Comparison of ENCODE assay signal across 9 cellular contexts in genomic region chr19:41325640-41325946, GRCh38. TPM values are rescaled to one million over a fixed set of nuclear protein-coding genes. Genes with fewer than 3 reads are reported as not detected.
DNase-seq lines count a peak whose midpoint lies in the region; ATAC-seq, FAIRE-seq and TF ChIP-seq lines count a peak whose summit lies in the region.
"Had no signal": no experiment of that assay in that cellular context is flagged by ENCODE, and none has a peak within 500 bp of the region (broad histone marks: within the 10 kb centered on the region; RNA-seq: fewer than 3 reads in every experiment).

No MANE protein-coding gene starts in this region.

- H4K91ac ChIP-seq in IMR-90 (ENCODE audit: insufficient read depth, low read depth, low read length) = peak overlapping the region; percentile 94

- peak overlapping the region; percentile 99 for H3K4ac ChIP-seq in IMR-90 (ENCODE audit: low read depth, low read length)

- no peaks in the 10 kb centered on the region for H3K27me3 Mint-ChIP-seq in stimulated activated naive B cell treated with anti-CD40 and anti-IgM and Interleukin-4, amounts not matched to agents 10 μg/mL and 1 μg/mL and 100 μg/mL, for 72 hours

- H3K4me2 ChIP-seq in IMR-90 (ENCODE audit: low read depth, low read length) (peak overlapping the region; percentile 56; the same call in 1 of the 2 replicates), K562 (ENCODE audit: insufficient read depth, low read length) (peak overlapping the region; percentile 74)

- DNase-seq in IMR-90 (no peak), K562 (ENCODE audit: extremely low read depth in 1 of 4, low spot score in 3 of 4) (no peak), right lobe of liver (no peak), NOMO-1 treated with dmso at 0.1 percent for 144 hours (lab: John Stamatoyannopoulos, UW; ENCODE audit: unreplicated experiment) (no peak), NCI-H1436 treated with DMSO at 0.1 percent for 48 hours (lab: John Stamatoyannopoulos, UW) (no peak)
- DNase-seq in stimulated activated naive B cell treated with anti-CD40 and anti-IgM and Interleukin-4, amounts not matched to agents 10 μg/mL and 1 μg/mL and 100 μg/mL, for 72 hours = no peak
- no peak for DNase-seq in activated naive CD4-positive, alpha-beta T cell (lab: John Stamatoyannopoulos, UW)
- DNase-seq: activated CD4-positive, alpha-beta T cell treated with anti-CD3 and anti-CD28 coated beads for 48 hours had no signal

- BruUV-seq in IMR-90 (replicated peaks; lab: Mats Ljungman, UMichigan) (no TSS peak), K562 (replicated peaks; lab: Mats Ljungman, UMichigan) (no TSS peak)

- H3K9ac ChIP-seq in IMR-90 (ENCODE audit: low read depth, low read length) (peak overlapping the region; percentile 73), K562 (ENCODE audit: insufficient read depth in 1 of 2, low read depth in 2 of 2, low read length in 2 of 2) (peak overlapping the region in 1 of 2 experiments; percentile 81; a peak in 3 of 4 replicates)

- POLR2A ChIA-PET in IMR-90 (lab: Charles Lee; ENCODE audit: unreplicated experiment) (interaction anchor here (0.6 kb wide), 1 partner anchor 123 kb away, joined by 4 read pairs; no protein-coding TSS in a partner anchor), K562 (lab: Yijun Ruan, JAX) (interaction anchor here (0.6 to 1.4 kb wide), 4 partner anchors 9 to 573 kb away, joined by 3 to 9 read pairs (median 4); partner anchors contain the start of gene CCDC97)

- no peak for TF ChIP-seq EP300 in K562 (IDR thresholded peaks at IDR 0.05; ENCODE audit: low read length)

- peaks cover 25% of the 10 kb centered on the region for H3K36me3 ChIP-seq in IMR-90 (ENCODE audit: control insufficient read depth, insufficient read depth, low read length)
- peaks cover 74% of the 10 kb centered on the region for H3K36me3 ChIP-seq in K562 (ENCODE audit: control insufficient read depth, insufficient read depth, low read length)
- H3K36me3 ChIP-seq in right lobe of liver = no peaks in the 10 kb centered on the region

- H2AFZ ChIP-seq in IMR-90 (replicated peaks; ENCODE audit: low read length, poor library complexity) (peak overlapping the region; percentile 69), K562 (ENCODE audit: low read depth, low read length) (no peak overlapping the region)

- 0 out of 2 replicates have a peak overlapping the region, but pooled peaks have one; percentile 22 for H3K56ac ChIP-seq in IMR-90 (ENCODE audit: extremely low read depth, insufficient read depth, low read length)

- H4K8ac ChIP-seq in IMR-90 (ENCODE audit: low read depth in 2 of 2, low read length in 2 of 2) = peak overlapping the region; percentile 48 to 89; a peak in 2 of 4 replicates

- H3K27ac ChIP-seq in IMR-90 (ENCODE audit: insufficient read depth, low read length) = peak overlapping the region; percentile 96
- peak overlapping the region; percentile 95; the same call in 2 of the 3 replicates for H3K27ac ChIP-seq in K562 (ENCODE audit: extremely low read depth, low read depth, low read length)
- H3K27ac ChIP-seq in right lobe of liver = peak overlapping the region in 2 of 3 donors; percentile 8 to 59

- TF ChIP-seq CTCF in IMR-90 (conservative IDR thresholded peaks at IDR 0.05; ENCODE audit: low read depth, low read length) = no peak
- TF ChIP-seq CTCF in K562 (IDR thresholded peaks at IDR 0.05 in 2 of 3, conservative IDR thresholded peaks at IDR 0.05 in 1 of 3; ENCODE audit: insufficient read depth in 2 of 3, low read depth in 1 of 3, low read length in 3 of 3) = no peak
- TF ChIP-seq CTCF in right lobe of liver (IDR thresholded peaks at IDR 0.05) = no peak

- H3K4me1 ChIP-seq in IMR-90 (ENCODE audit: control insufficient read depth, insufficient read depth, low read length) (peaks cover 63% of the 10 kb centered on the region), K562 (replicated peaks in 1 of 2; ENCODE audit: control insufficient read depth in 2 of 2, insufficient read depth in 2 of 2, low read length in 2 of 2) (peaks cover 65 to 70% of the 10 kb centered on the region in 2 experiments), right lobe of liver (peaks cover 0 to 22% (median 5%) of the 10 kb centered on the region in 4 donors)

- no peaks in the 10 kb centered on the region for H3K9me3 ChIP-seq in IMR-90 (ENCODE audit: control insufficient read depth, insufficient read depth, low read length)
- no peaks in the 10 kb centered on the region for H3K9me3 ChIP-seq in K562 (replicated peaks; ENCODE audit: control insufficient read depth, insufficient read depth, low read depth, low read length)
- H3K9me3 ChIP-seq in right lobe of liver = no peaks in the 10 kb centered on the region

- no peak for FAIRE-seq in K562 (lab: Jason Lieb, UNC)

- H4K5ac ChIP-seq in IMR-90 (ENCODE audit: low read depth, low read length) = peak overlapping the region; percentile 90

- H2AK9ac ChIP-seq in IMR-90 (replicated peaks; ENCODE audit: low read depth, low read length, poor library complexity) = peak overlapping the region; percentile 95

- H2BK120ac ChIP-seq in IMR-90 (ENCODE audit: low read depth, low read length) = peak overlapping the region; percentile 99

- peaks cover 42% of the 10 kb centered on the region for H3K9me1 ChIP-seq in IMR-90 (ENCODE audit: insufficient read depth, low read length)
- peaks cover 9% of the 10 kb centered on the region for H3K9me1 ChIP-seq in K562 (ENCODE audit: control insufficient read depth, insufficient read depth, low read length)

- dilution Hi-C loops in IMR-90 (cut with HindIII; ENCODE audit: low sequenced_read_pairs, unreplicated experiment) = no loop called here

- peaks cover 60% of the 10 kb centered on the region for H4K20me1 ChIP-seq in IMR-90 (ENCODE audit: insufficient read depth, low read length)
- peaks cover 3% of the 10 kb centered on the region for H4K20me1 ChIP-seq in K562 (replicated peaks; ENCODE audit: control insufficient read depth, insufficient read depth, low read length)

- no peaks in the 10 kb centered on the region for H3K9me3 Mint-ChIP-seq in stimulated activated naive B cell treated with anti-CD40 and anti-IgM and Interleukin-4, amounts not matched to agents 10 μg/mL and 1 μg/mL and 100 μg/mL, for 72 hours

- H3K4me1 Mint-ChIP-seq in stimulated activated naive B cell treated with anti-CD40 and anti-IgM and Interleukin-4, amounts not matched to agents 10 μg/mL and 1 μg/mL and 100 μg/mL, for 72 hours = peaks cover 67 to 87% of the 10 kb centered on the region in 2 donors

- H3K4me3 ChIP-seq in IMR-90 (ENCODE audit: insufficient read depth, low read depth, low read length) = no peak overlapping the region
- H3K4me3 ChIP-seq in K562 = no peak overlapping the region
- H3K4me3 ChIP-seq in right lobe of liver = no peak overlapping the region

- CTCF ChIA-PET in IMR-90 (lab: Yijun Ruan, JAX) = no interaction called here
- CTCF ChIA-PET in K562 (lab: Yijun Ruan, JAX; ENCODE audit: low intra/inter-chr PET ratio) = no interaction called here

- peak overlapping the region; percentile 97 for H3K27ac Mint-ChIP-seq in stimulated activated naive B cell treated with anti-CD40 and anti-IgM and Interleukin-4, amounts not matched to agents 10 μg/mL and 1 μg/mL and 100 μg/mL, for 72 hours

- TF ChIP-seq RAD21 in IMR-90 (IDR thresholded peaks at IDR 0.05; ENCODE audit: low read length) (no peak), K562 (CRISPR knock-in tag; conservative IDR thresholded peaks at IDR 0.05 in 1 of 2, IDR thresholded peaks at IDR 0.05 in 1 of 2) (no peak)

- H2BK15ac ChIP-seq in IMR-90 (ENCODE audit: low read depth, low read length) = peak overlapping the region; percentile 18; the same call in 1 of the 3 replicates

- H3K23ac ChIP-seq in IMR-90 (ENCODE audit: low read depth, low read length) = peak overlapping the region; percentile 97

- H3K79me2 ChIP-seq in K562 (ENCODE audit: control insufficient read depth, insufficient read depth, low read length) = peaks cover 50% of the 10 kb centered on the region

- intact Hi-C loops in IMR-90 (cut with micrococcal nuclease) (no loop called here), K562 (cut with micrococcal nuclease) (loop anchor here (10.0 kb wide), 1 partner anchor 239 kb away; no protein-coding TSS in a partner anchor), right lobe of liver (cut with DNase I) (no loop called here)

- H3K14ac ChIP-seq in IMR-90 (replicated peaks; ENCODE audit: low read depth, low read length) = peak overlapping the region; percentile 97

- H3K4me3 Mint-ChIP-seq in stimulated activated naive B cell treated with anti-CD40 and anti-IgM and Interleukin-4, amounts not matched to agents 10 μg/mL and 1 μg/mL and 100 μg/mL, for 72 hours = peak overlapping the region; percentile 70 to 73

- no peaks in the 10 kb centered on the region for H3K27me3 ChIP-seq in IMR-90 (ENCODE audit: control insufficient read depth, insufficient read depth, low read length)
- no peaks in the 10 kb centered on the region for H3K27me3 ChIP-seq in K562 (ENCODE audit: control insufficient read depth in 2 of 2, insufficient read depth in 2 of 2, low read length in 2 of 2)
- H3K27me3 ChIP-seq in right lobe of liver = no peaks in the 10 kb centered on the region

- H2BK20ac ChIP-seq in IMR-90 (ENCODE audit: low read depth, low read length) = peak overlapping the region; percentile 89

- TF ChIP-seq POLR2A in IMR-90 (IDR thresholded peaks at IDR 0.05; ENCODE audit: low read depth, low read length) = no peak
- no peak for TF ChIP-seq POLR2A in K562 (conservative IDR thresholded peaks at IDR 0.05)
- TF ChIP-seq POLR2A in right lobe of liver (IDR thresholded peaks at IDR 0.05) = no peak

- in situ Hi-C loops in IMR-90 (cut with MboI; ENCODE audit: low sequenced_read_pairs) = no loop called here
- in situ Hi-C loops in K562 (cut with MboI) = no loop called here

- H3K18ac ChIP-seq in IMR-90 (ENCODE audit: low read depth, low read length) = peak overlapping the region; percentile 98

- peaks cover 42 to 69% of the 10 kb centered on the region in 2 donors for H3K36me3 Mint-ChIP-seq in stimulated activated naive B cell treated with anti-CD40 and anti-IgM and Interleukin-4, amounts not matched to agents 10 μg/mL and 1 μg/mL and 100 μg/mL, for 72 hours

- WGBS in IMR-90 (ENCODE audit: extremely low coverage in 2 of 2, insufficient read length in 1 of 2), 2 experiments = 0% methylated on average over 3 of the region's 10 CpGs; no CpG with 5 or more reads in 1 of the 2 experiments
- WGBS in K562 (ENCODE audit: insufficient coverage, low coverage, missing lambda C conversion rate) = 59% methylated on average over 9 of the region's 10 CpGs
- 5% methylated on average over 6 of the region's 10 CpGs for WGBS in right lobe of liver (ENCODE audit: insufficient coverage, low coverage, low lambda C conversion rate, missing lambda C conversion rate)

- ATAC-seq in IMR-90 (ENCODE audit: low read depth) (no peak), K562 (no peak), right lobe of liver (no peak), HG03095 (IDR thresholded peaks at IDR 0.05; ENCODE audit: unreplicated experiment) (no peak)
- ATAC-seq in stimulated activated naive B cell treated with anti-CD40 and anti-IgM and Interleukin-4, amounts not matched to agents 10 μg/mL and 1 μg/mL and 100 μg/mL, for 72 hours (replicated peaks) = no peak

- peaks cover 15 to 72% of the 10 kb centered on the region in 2 experiments for H3K79me1 ChIP-seq in IMR-90 (ENCODE audit: low read depth in 1 of 2, low read length in 2 of 2)

- peak overlapping the region; percentile 96 for H2BK5ac ChIP-seq in IMR-90 (ENCODE audit: low read depth, low read length, poor library complexity, severe bottlenecking)

- peak overlapping the region; percentile 100 for H2AK5ac ChIP-seq in IMR-90 (ENCODE audit: low read depth, low read length)

RNA-seq across cellular contexts. Expression of gene CCDC97, which starts 15.6 kb away (rescaled TPM):
- 4.1 and 5.8 TPM in 2 replicates for total RNA-seq in IMR-90 (2012; rRNA removed)
- 11.0 and 11.9 TPM in 2 replicates for polyA plus RNA-seq in IMR-90 (2012; rRNA removed)
- 8.9 and 11.5 TPM in 2 replicates for polyA plus RNA-seq in IMR-90 (2012; cell fraction: cytosol; rRNA removed)
- 14.3 and 15.7 TPM in 2 replicates for polyA plus RNA-seq in IMR-90 (2012; cell fraction: nucleus; rRNA removed; ENCODE audit: low replicate concordance)
- total RNA-seq in K562 (2011; cell fraction: chromatin; rRNA removed; ENCODE audit: low replicate concordance) = 9.7 and 23.9 TPM in 2 replicates
- total RNA-seq in K562 (2011; cell fraction: nucleolus; rRNA removed) = 14.2 and 16.3 TPM in 2 replicates
- 17.3 and 25.1 TPM in 2 replicates for total RNA-seq in K562 (2011; cell fraction: nucleoplasm; rRNA removed)
- 8.0 and 10.8 TPM in 2 replicates for total RNA-seq in K562 (2014; rRNA removed)
- 2.2 and 3.3 TPM in 2 replicates for total RNA-seq in K562 (2014; rRNA removed; fragmentation: Illumina TruSeq; extraction: Trizol)
- 5.5 and 7.0 TPM in 2 replicates for total RNA-seq in K562 (2015; rRNA removed; fragmentation: Illumina TruSeq; extraction: Trizol)
- total RNA-seq in K562 (2021) = 16.5 and 18.0 TPM in 2 replicates
- 3.6 and 5.0 TPM in 2 replicates for polyA plus RNA-seq in K562 (2011; rRNA removed)
- 6.2 and 8.2 TPM in 2 replicates for polyA plus RNA-seq in K562 (2011; cell fraction: cytosol; rRNA removed)
- polyA plus RNA-seq in K562 (2011; cell fraction: nucleus; rRNA removed) = 4.3 and 6.3 TPM in 2 replicates
- polyA plus RNA-seq in K562 (2012) = 10.0 and 27.9 TPM in 2 replicates
- 9.8 and 13.2 TPM in 2 replicates for polyA plus RNA-seq in K562 (2014; fragmentation: Illumina TruSeq; extraction: Trizol)
- polyA plus RNA-seq in K562 (2014; fragmentation: Nextera tagmentation; extraction: Ambion mirVana) = under 1 TPM; 0.60 to 0.79 TPM
- 8.8 and 11.3 TPM in 2 replicates for polyA plus RNA-seq in K562 (2014; rRNA removed)
- 3.7 and 4.4 TPM in 2 replicates for polyA minus RNA-seq in K562 (2011; rRNA and poly(A)+ RNA removed)
- polyA minus RNA-seq in K562 (2011; cell fraction: cytosol; rRNA and poly(A)+ RNA removed) = 3.2 and 4.2 TPM in 2 replicates
- 6.8 and 8.3 TPM in 2 replicates for polyA minus RNA-seq in K562 (2011; cell fraction: nucleus; rRNA and poly(A)+ RNA removed)
- 1 to 10 TPM; 4.6 to 7.2 (median 6.9) TPM for total RNA-seq in right lobe of liver

RNA-seq across cellular contexts. Expression of gene TGFB1, which starts 28.1 kb away (rescaled TPM):
- total RNA-seq in IMR-90 (2012; rRNA removed) (3.2 and 3.9 TPM in 2 replicates), K562 (2014; rRNA removed) (18.6 and 25.8 TPM in 2 replicates), K562 (2014; rRNA removed; fragmentation: Illumina TruSeq; extraction: Trizol) (10.4 and 12.3 TPM in 2 replicates), K562 (2015; rRNA removed; fragmentation: Illumina TruSeq; extraction: Trizol) (14.7 and 17.2 TPM in 2 replicates), K562 (2021) (131 and 159 TPM in 2 replicates), right lobe of liver (10 to 100 TPM in 2 of 6 experiments, 1 to 10 TPM in 4; 4.9 to 19.1 (median 8.5) TPM)
- polyA plus RNA-seq in IMR-90 (2012; rRNA removed) (26.7 and 27.8 TPM in 2 replicates), K562 (2011; rRNA removed) (11.8 and 13.4 TPM in 2 replicates), K562 (2014; fragmentation: Illumina TruSeq; extraction: Trizol) (45.7 and 64.4 TPM in 2 replicates), K562 (2014; fragmentation: Nextera tagmentation; extraction: Ambion mirVana) (under 1 TPM; 0.24 to 0.77 TPM), K562 (2014; rRNA removed) (35.2 and 37.8 TPM in 2 replicates)
- 26.6 and 36.6 TPM in 2 replicates for polyA plus RNA-seq in IMR-90 (2012; cell fraction: cytosol; rRNA removed)
- 47.5 and 90.5 TPM in 2 replicates for polyA plus RNA-seq in IMR-90 (2012; cell fraction: nucleus; rRNA removed; ENCODE audit: low replicate concordance)
- total RNA-seq in K562 (2011; cell fraction: chromatin; rRNA removed; ENCODE audit: low replicate concordance) = 64.3 and 157 TPM in 2 replicates
- 136 and 144 TPM in 2 replicates for total RNA-seq in K562 (2011; cell fraction: nucleolus; rRNA removed)
- 124 and 158 TPM in 2 replicates for total RNA-seq in K562 (2011; cell fraction: nucleoplasm; rRNA removed)
- 15.8 and 29.1 TPM in 2 replicates for polyA plus RNA-seq in K562 (2011; cell fraction: cytosol; rRNA removed)
- polyA plus RNA-seq in K562 (2011; cell fraction: nucleus; rRNA removed) = 32.7 and 67.7 TPM in 2 replicates
- 114 and 117 TPM in 2 replicates for polyA plus RNA-seq in K562 (2012)
- 8.5 and 9.4 TPM in 2 replicates for polyA minus RNA-seq in K562 (2011; rRNA and poly(A)+ RNA removed)
- 77.3 and 101 TPM in 2 replicates for polyA minus RNA-seq in K562 (2011; cell fraction: cytosol; rRNA and poly(A)+ RNA removed)
- 19.0 and 20.9 TPM in 2 replicates for polyA minus RNA-seq in K562 (2011; cell fraction: nucleus; rRNA and poly(A)+ RNA removed)

RNA-seq across cellular contexts. Expression of gene B9D2, which starts 38.4 kb away (rescaled TPM):
- 4.7 and 6.1 TPM in 2 replicates for total RNA-seq in IMR-90 (2012; rRNA removed)
- 9.7 and 11.5 TPM in 2 replicates for polyA plus RNA-seq in IMR-90 (2012; rRNA removed)
- polyA plus RNA-seq in IMR-90 (2012; cell fraction: cytosol; rRNA removed) = 10.3 and 13.1 TPM in 2 replicates
- polyA plus RNA-seq in IMR-90 (2012; cell fraction: nucleus; rRNA removed; ENCODE audit: low replicate concordance) = 4.0 and 7.2 TPM in 2 replicates
- 2.5 and 4.1 TPM in 2 replicates for total RNA-seq in K562 (2011; cell fraction: chromatin; rRNA removed; ENCODE audit: low replicate concordance)
- 2.6 and 4.3 TPM in 2 replicates for total RNA-seq in K562 (2011; cell fraction: nucleolus; rRNA removed)
- 2.5 and 2.7 TPM in 2 replicates for total RNA-seq in K562 (2011; cell fraction: nucleoplasm; rRNA removed)
- total RNA-seq in K562 (2014; rRNA removed) = 3.5 and 6.7 TPM in 2 replicates
- 0.54 and 1.6 TPM in 2 replicates for total RNA-seq in K562 (2014; rRNA removed; fragmentation: Illumina TruSeq; extraction: Trizol)
- 5.2 and 5.5 TPM in 2 replicates for total RNA-seq in K562 (2015; rRNA removed; fragmentation: Illumina TruSeq; extraction: Trizol)
- total RNA-seq in K562 (2021) = 6.0 and 6.9 TPM in 2 replicates
- 2.8 and 5.8 TPM in 2 replicates for polyA plus RNA-seq in K562 (2011; rRNA removed)
- polyA plus RNA-seq in K562 (2011; cell fraction: cytosol; rRNA removed) = 5.3 and 10.7 TPM in 2 replicates
- polyA plus RNA-seq in K562 (2011; cell fraction: nucleus; rRNA removed) = 5.0 and 5.1 TPM in 2 replicates
- polyA plus RNA-seq in K562 (2012) = 9.2 and 11.3 TPM in 2 replicates
- polyA plus RNA-seq in K562 (2014; fragmentation: Illumina TruSeq; extraction: Trizol) = 2.2 and 3.4 TPM in 2 replicates
- polyA plus RNA-seq in K562 (2014; fragmentation: Nextera tagmentation; extraction: Ambion mirVana) = 1 to 10 TPM in 1 of 2 experiments, under 1 TPM in 1; 0.83 to 1.4 TPM
- polyA plus RNA-seq in K562 (2014; rRNA removed) = 3.4 and 3.5 TPM in 2 replicates
- polyA minus RNA-seq in K562 (2011; rRNA and poly(A)+ RNA removed) = 0.69 and 0.84 TPM in 2 replicates
- polyA minus RNA-seq in K562 (2011; cell fraction: cytosol; rRNA and poly(A)+ RNA removed) = 2.3 and 2.5 TPM in 2 replicates
- 1.9 and 2.3 TPM in 2 replicates for polyA minus RNA-seq in K562 (2011; cell fraction: nucleus; rRNA and poly(A)+ RNA removed)
- total RNA-seq in right lobe of liver = 1 to 10 TPM; 1.7 to 4.4 (median 2.6) TPM

RNA-seq across cellular contexts. Expression of gene TMEM91, which starts 50.7 kb away (rescaled TPM):
- total RNA-seq in IMR-90 (2012; rRNA removed) (1.4 and 1.9 TPM in 2 replicates), K562 (2014; rRNA removed) (2.8 and 4.3 TPM in 2 replicates), K562 (2014; rRNA removed; fragmentation: Illumina TruSeq; extraction: Trizol) (1.5 and 1.6 TPM in 2 replicates), K562 (2015; rRNA removed; fragmentation: Illumina TruSeq; extraction: Trizol) (1.7 and 1.8 TPM in 2 replicates), K562 (2021) (2.3 and 2.7 TPM in 2 replicates), right lobe of liver (1 to 10 TPM; 1.8 to 4.1 (median 3.0) TPM)
- polyA plus RNA-seq in IMR-90 (2012; rRNA removed) (4.8 and 5.5 TPM in 2 replicates), K562 (2011; rRNA removed) (3.0 and 3.9 TPM in 2 replicates), K562 (2014; fragmentation: Illumina TruSeq; extraction: Trizol) (3.0 and 3.1 TPM in 2 replicates), K562 (2014; fragmentation: Nextera tagmentation; extraction: Ambion mirVana) (1 to 10 TPM; 1.2 to 1.8 TPM), K562 (2014; rRNA removed) (3.1 and 5.2 TPM in 2 replicates)
- 4.8 and 7.3 TPM in 2 replicates for polyA plus RNA-seq in IMR-90 (2012; cell fraction: cytosol; rRNA removed)
- polyA plus RNA-seq in IMR-90 (2012; cell fraction: nucleus; rRNA removed; ENCODE audit: low replicate concordance) = 28.2 and 31.9 TPM in 2 replicates
- 24.4 and 50.0 TPM in 2 replicates for total RNA-seq in K562 (2011; cell fraction: chromatin; rRNA removed; ENCODE audit: low replicate concordance)
- 29.5 and 29.9 TPM in 2 replicates for total RNA-seq in K562 (2011; cell fraction: nucleolus; rRNA removed)
- 34.4 and 41.6 TPM in 2 replicates for total RNA-seq in K562 (2011; cell fraction: nucleoplasm; rRNA removed)
- polyA plus RNA-seq in K562 (2011; cell fraction: cytosol; rRNA removed) = 2.3 and 3.1 TPM in 2 replicates
- 18.6 and 23.2 TPM in 2 replicates for polyA plus RNA-seq in K562 (2011; cell fraction: nucleus; rRNA removed)
- polyA plus RNA-seq in K562 (2012) = 2.8 and 6.9 TPM in 2 replicates
- polyA minus RNA-seq in K562 (2011; rRNA and poly(A)+ RNA removed) = 1.9 and 2.4 TPM in 2 replicates
- polyA minus RNA-seq in K562 (2011; cell fraction: cytosol; rRNA and poly(A)+ RNA removed) = 2.0 and 3.7 TPM in 2 replicates
- 5.4 and 6.3 TPM in 2 replicates for polyA minus RNA-seq in K562 (2011; cell fraction: nucleus; rRNA and poly(A)+ RNA removed)

Comparison
In these comparisons a context has a peak if more than half of its experiments do, and no peak if none do; other contexts are left out.
1. H3K27ac ChIP-seq: peak in every context shown above with its lines; median percentile 96 in IMR-90; 95 in K562; 34 in right lobe of liver.